In genomic region chr9:95615246-95615645, GRCh38 we compare ENCODE assay signal across 29 cellular contexts.
"Had no signal": no experiment of that assay in that cellular context is flagged by ENCODE, and none has a peak within 500 bp of the region (broad histone marks: within the 10 kb centered on the region; RNA-seq: fewer than 3 reads in every experiment).

No MANE protein-coding gene starts in this region.

- H3K27ac ChIP-seq: ascending aorta, breast epithelium, coronary artery, dorsolateral prefrontal cortex, epithelial cell of prostate had no signal

- H3K36me3 ChIP-seq: ascending aorta, breast epithelium had no signal

- H3K27me3 ChIP-seq: ascending aorta had no signal

- H3K9me3 Mint-ChIP-seq: activated CD4-positive, alpha-beta memory T cell treated with anti-CD3 and anti-CD28 coated beads, Interleukin-2, amount 10 ng/mL, durations not matched to agents 7 days and 5 days; activated CD4-positive, alpha-beta T cell treated with anti-CD3 and anti-CD28 coated beads, Interleukin-2, amount 10 ng/mL, durations not matched to agents 7 days and 5 days; activated naive CD4-positive, alpha-beta T cell treated with anti-CD3 and anti-CD28 coated beads, Interleukin-2, amount 10 ng/mL, durations not matched to agents 7 days and 5 days; activated naive CD8-positive, alpha-beta T cell treated with anti-CD3 and anti-CD28 coated beads, Interleukin-2, amount 10 ng/mL, durations not matched to agents 7 days and 5 days; central memory CD8-positive, alpha-beta T cell; dendritic cell treated with granulocyte-macrophage colony-stimulating factor and Interleukin-4, amounts not matched to agents 40 ng/mL and 50 ng/mL, for 4 days; WTC11 had no signal

- H3K27ac Mint-ChIP-seq: activated CD4-positive, alpha-beta memory T cell treated with anti-CD3 and anti-CD28 coated beads, Interleukin-2, amount 10 ng/mL, durations not matched to agents 7 days and 5 days; activated CD4-positive, alpha-beta T cell treated with anti-CD3 and anti-CD28 coated beads, Interleukin-2, amount 10 ng/mL, durations not matched to agents 7 days and 5 days; activated naive CD4-positive, alpha-beta T cell treated with anti-CD3 and anti-CD28 coated beads, Interleukin-2, amount 10 ng/mL, durations not matched to agents 7 days and 5 days; activated naive CD4-positive, alpha-beta T cell treated with anti-CD3 and anti-CD28 coated beads, Interleukin-2, amount 50 U/mL, for 72 hours; activated naive CD8-positive, alpha-beta T cell treated with anti-CD3 and anti-CD28 coated beads, Interleukin-2, amount 10 ng/mL, durations not matched to agents 7 days and 5 days; activated T-cell treated with anti-CD3 and anti-CD28 coated beads, Interleukin-2, amount 50 U/mL, for 24 hours; activated T-cell treated with anti-CD3 and anti-CD28 coated beads, Interleukin-2, amount 50 U/mL, for 72 hours; brain; dendritic cell treated with granulocyte-macrophage colony-stimulating factor and Interleukin-4, amounts not matched to agents 40 ng/mL and 50 ng/mL, for 4 days; WTC11 had no signal

- H3K4me3 Mint-ChIP-seq: activated CD4-positive, alpha-beta memory T cell treated with anti-CD3 and anti-CD28 coated beads, Interleukin-2, amount 10 ng/mL, durations not matched to agents 7 days and 5 days; activated CD4-positive, alpha-beta T cell treated with anti-CD3 and anti-CD28 coated beads, Interleukin-2, amount 10 ng/mL, durations not matched to agents 7 days and 5 days; activated naive CD4-positive, alpha-beta T cell treated with anti-CD3 and anti-CD28 coated beads, Interleukin-2, amount 10 ng/mL, durations not matched to agents 7 days and 5 days; activated naive CD8-positive, alpha-beta T cell treated with anti-CD3 and anti-CD28 coated beads, Interleukin-2, amount 10 ng/mL, durations not matched to agents 7 days and 5 days; activated T-cell treated with anti-CD3 and anti-CD28 coated beads, Interleukin-2, amount 50 U/mL, for 24 hours; activated T-cell treated with anti-CD3 and anti-CD28 coated beads, Interleukin-2, amount 50 U/mL, for 72 hours; brain; central memory CD8-positive, alpha-beta T cell; dendritic cell treated with granulocyte-macrophage colony-stimulating factor and Interleukin-4, amounts not matched to agents 40 ng/mL and 50 ng/mL, for 4 days; WTC11 had no signal

- H3K4me1 Mint-ChIP-seq: activated CD4-positive, alpha-beta memory T cell treated with anti-CD3 and anti-CD28 coated beads, Interleukin-2, amount 10 ng/mL, durations not matched to agents 7 days and 5 days; activated CD4-positive, alpha-beta T cell treated with anti-CD3 and anti-CD28 coated beads, Interleukin-2, amount 10 ng/mL, durations not matched to agents 7 days and 5 days; activated naive CD4-positive, alpha-beta T cell treated with anti-CD3 and anti-CD28 coated beads, Interleukin-2, amount 10 ng/mL, durations not matched to agents 7 days and 5 days; brain; central memory CD8-positive, alpha-beta T cell had no signal

- H3K36me3 Mint-ChIP-seq: activated naive CD4-positive, alpha-beta T cell treated with anti-CD3 and anti-CD28 coated beads, Interleukin-2, amount 10 ng/mL, durations not matched to agents 7 days and 5 days; activated naive CD4-positive, alpha-beta T cell treated with anti-CD3 and anti-CD28 coated beads, Interleukin-2, amount 50 U/mL, for 72 hours; activated naive CD8-positive, alpha-beta T cell treated with anti-CD3 and anti-CD28 coated beads, Interleukin-2, amount 10 ng/mL, durations not matched to agents 7 days and 5 days; brain; WTC11 had no signal

- FAIRE-seq: endothelial cell of umbilical vein, frontal cortex had no signal

- DNase-seq: activated CD4-positive, alpha-beta memory T cell treated with anti-CD3 and anti-CD28 coated beads, Interleukin-2, amount 10 ng/mL, durations not matched to agents 7 days and 5 days; activated CD4-positive, alpha-beta T cell treated with anti-CD3 and anti-CD28 coated beads for 1 hour; activated CD4-positive, alpha-beta T cell treated with anti-CD3 and anti-CD28 coated beads for 4 hours; activated CD4-positive, alpha-beta T cell treated with anti-CD3 and anti-CD28 coated beads, Interleukin-2, amount 10 ng/mL, durations not matched to agents 7 days and 5 days; activated CD4-positive, alpha-beta T cell treated with anti-CD3 and anti-CD28 coated beads, Interleukin-2, amount 50 U/mL, for 4 hours; activated CD8-positive, alpha-beta memory T cell treated with anti-CD3 and anti-CD28 coated beads, Interleukin-2, amount 50 U/mL, for 48 hours; activated gamma-delta T cell; activated naive CD4-positive, alpha-beta T cell; activated naive CD4-positive, alpha-beta T cell treated with anti-CD3 and anti-CD28 coated beads, Interleukin-2, amount 10 ng/mL, durations not matched to agents 7 days and 5 days; activated naive CD8-positive, alpha-beta T cell treated with anti-CD3 and anti-CD28 coated beads, Interleukin-2, amount 10 ng/mL, durations not matched to agents 7 days and 5 days; activated T-cell treated with anti-CD3 and anti-CD28 coated beads for 4 hours; activated T-cell treated with anti-CD3 and anti-CD28 coated beads, Interleukin-2, amount 50 U/mL, for 24 hours; activated T-cell treated with anti-CD3 and anti-CD28 coated beads, Interleukin-2, amount 50 U/mL, for 72 hours; dorsolateral prefrontal cortex; effector memory CD4-positive, alpha-beta T cell; foreskin fibroblast; head of caudate nucleus; T-helper 2 cell had no signal

- H3K9me3 ChIP-seq: breast epithelium had no signal

- H3K4me3 ChIP-seq: ascending aorta, breast epithelium, coronary artery, dorsolateral prefrontal cortex had no signal
